26 cellular contexts compared by ENCODE assay signal in genomic region chr11:85599083-85599482, GRCh38.
"Had no signal": no experiment of that assay in that cellular context is flagged by ENCODE, and none has a peak within 500 bp of the region (broad histone marks: within the 10 kb centered on the region; RNA-seq: fewer than 3 reads in every experiment).

No MANE protein-coding gene starts in this region.

- H3K27ac ChIP-seq: coronary artery, esophagus muscularis mucosa, foreskin keratinocyte, gastroesophageal sphincter, heart left ventricle, hepatocyte, left lung, prostate gland, right atrium auricular region, skin epidermis, spleen, thoracic aorta, tibial nerve, upper lobe of left lung had no signal

- H3K36me3 ChIP-seq: esophagus muscularis mucosa, gastroesophageal sphincter, heart left ventricle, left lung, prostate gland, right atrium auricular region, spleen, thoracic aorta, tibial nerve, upper lobe of left lung had no signal

- H3K4me3 ChIP-seq: coronary artery, esophagus muscularis mucosa, gastroesophageal sphincter, heart left ventricle, hepatocyte, left lung, mucosa of descending colon, prostate gland, right atrium auricular region, skin epidermis, spleen, thoracic aorta, tibial nerve, upper lobe of left lung had no signal

- H3K4me2 ChIP-seq: hepatocyte had no signal

- DNase-seq: dermis blood vessel endothelial cell; effector memory CD4-positive, alpha-beta T cell; foreskin keratinocyte; heart left ventricle; kidney; left lung; mesenchymal stem cell; mucosa of descending colon; naive B cell; nucleus accumbens; spleen; stimulated activated CD4-positive, alpha-beta T cell treated with anti-CD3 and anti-CD28 coated beads, Interleukin-4, amount 100 ng/mL, for 4 hours; stimulated activated naive B cell treated with anti-CD40 and anti-IgM and Interleukin-4, amounts not matched to agents 10 μg/mL and 1 μg/mL and 100 μg/mL, for 72 hours; upper lobe of left lung had no signal

- H2AFZ ChIP-seq: hepatocyte had no signal

- H3K4me1 ChIP-seq: esophagus muscularis mucosa, foreskin keratinocyte, gastroesophageal sphincter, heart left ventricle, left lung, prostate gland, right atrium auricular region, tibial nerve, upper lobe of left lung had no signal

- H3K27me3 ChIP-seq: esophagus muscularis mucosa, foreskin keratinocyte, gastroesophageal sphincter, heart left ventricle, hepatocyte, left lung, right atrium auricular region, spleen, tibial nerve, upper lobe of left lung had no signal

- ATAC-seq: foreskin keratinocyte; gastroesophageal sphincter; heart left ventricle; left lung; mucosa of descending colon; natural killer cell treated with Interleukin-12 subunit alpha and Interleukin-12 subunit beta and Interleukin-15 and Interleukin-18, amount 100 ng/mL, for 72 hours; stimulated activated naive B cell treated with anti-CD40 and anti-IgM and Interleukin-4, amounts not matched to agents 10 μg/mL and 1 μg/mL and 100 μg/mL, for 72 hours had no signal

- H3K9me3 ChIP-seq: esophagus muscularis mucosa, gastroesophageal sphincter, heart left ventricle, left lung, mucosa of descending colon, prostate gland, right atrium auricular region, spleen, thoracic aorta, tibial nerve, upper lobe of left lung had no signal

- H3K79me2 ChIP-seq: hepatocyte had no signal

- FAIRE-seq: endothelial cell of umbilical vein, urothelium cell line had no signal
